Comparison of ENCODE assay signal across 12 cellular contexts in the genomic region with DNA sequence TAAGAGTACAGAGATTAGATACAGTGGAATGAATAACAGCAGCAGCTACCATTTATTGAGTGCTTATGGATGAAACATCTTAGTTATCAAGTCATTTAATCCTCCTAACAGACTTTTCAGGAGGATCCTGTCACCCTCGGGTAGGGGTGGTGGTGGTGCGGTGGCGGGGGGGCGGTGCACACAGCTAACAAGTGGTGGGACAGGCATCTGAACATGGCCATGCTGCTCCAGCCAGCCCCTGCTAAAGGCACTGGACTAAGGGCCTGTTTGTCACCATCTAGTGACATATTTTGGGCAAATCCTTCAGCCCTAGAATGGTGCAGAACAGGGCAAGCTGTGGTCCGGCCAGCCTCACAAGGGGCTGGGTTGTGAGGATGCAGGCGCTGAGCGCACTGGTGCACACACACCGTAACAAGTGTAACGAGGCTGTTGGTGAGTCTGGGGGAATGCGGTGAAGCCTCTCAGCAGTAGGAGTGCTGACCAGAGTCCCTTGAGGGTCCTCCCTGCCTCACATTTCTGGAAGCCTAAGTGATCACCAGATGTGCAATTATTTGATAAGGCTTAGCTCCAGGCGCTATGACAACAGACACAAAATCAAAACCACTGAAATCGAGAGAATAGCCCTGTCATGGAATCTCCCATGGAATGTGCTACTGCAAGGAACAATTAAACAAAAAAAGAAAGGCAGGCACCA.
DNase-seq lines count a peak whose midpoint lies in the region; ATAC-seq and TF ChIP-seq lines count a peak whose summit lies in the region.
"Had no signal": no experiment of that assay in that cellular context is flagged by ENCODE, and none has a peak within 500 bp of the region (broad histone marks: within the 10 kb centered on the region; RNA-seq: fewer than 3 reads in every experiment).

No MANE protein-coding gene starts in this region.

- DNase-seq in Caco-2 (no peak), SJSA1 (ENCODE audit: low read depth in 1 of 2, low spot score in 2 of 2) (no peak), left ventricle myocardium superior (no peak), H4 (ENCODE audit: low spot score) (no peak), globus pallidus (ENCODE audit: low spot score) (no peak), natural killer cell (no peak)
- DNase-seq: activated naive CD8-positive, alpha-beta T cell treated with anti-CD3 and anti-CD28 coated beads, Interleukin-2, amount 10 ng/mL, durations not matched to agents 7 days and 5 days; CD8-positive, alpha-beta T cell; PC-9; T-helper 9 cell had no signal

- no TSS peak for BruUV-seq in Caco-2 (replicated peaks; lab: Mats Ljungman, UMichigan)

- H3K9me3 Mint-ChIP-seq in Caco-2 (ENCODE audit: unreplicated experiment), result no peaks in the 10 kb centered on the region
- H3K9me3 Mint-ChIP-seq in natural killer cell, result no peaks in the 10 kb centered on the region
- H3K9me3 Mint-ChIP-seq: activated naive CD8-positive, alpha-beta T cell treated with anti-CD3 and anti-CD28 coated beads, Interleukin-2, amount 10 ng/mL, durations not matched to agents 7 days and 5 days; CD8-positive, alpha-beta T cell had no signal

- TF ChIP-seq CTCF in Caco-2 (IDR thresholded peaks at IDR 0.05; ENCODE audit: insufficient read depth in 1 of 2, low read depth in 1 of 2, low read length in 1 of 2, severe bottlenecking in 1 of 2, unreplicated experiment in 1 of 2) (no peak), natural killer cell (IDR thresholded peaks at IDR 0.05) (no peak)

- POLR2A ChIA-PET in Caco-2 (lab: Charles Lee), result no interaction called here

- H3K4me3 Mint-ChIP-seq in Caco-2 (ENCODE audit: unreplicated experiment), result no peak overlapping the region
- no peak overlapping the region for H3K4me3 Mint-ChIP-seq in natural killer cell
- H3K4me3 Mint-ChIP-seq: activated naive CD8-positive, alpha-beta T cell treated with anti-CD3 and anti-CD28 coated beads, Interleukin-2, amount 10 ng/mL, durations not matched to agents 7 days and 5 days; CD8-positive, alpha-beta T cell had no signal

- no peaks in the 10 kb centered on the region for H3K27me3 ChIP-seq in Caco-2 (replicated peaks; ENCODE audit: control insufficient read depth, insufficient read depth, low read length)
- H3K27me3 ChIP-seq in SJSA1 (replicated peaks), result no peaks in the 10 kb centered on the region
- H3K27me3 ChIP-seq in skeletal muscle tissue (ENCODE audit: control insufficient read depth in 3 of 3, insufficient read depth in 3 of 3, low read length in 3 of 3), result no peaks in the 10 kb centered on the region

- intact Hi-C loops in Caco-2 (cut with micrococcal nuclease; ENCODE audit: unreplicated experiment) (no loop called here), left ventricle myocardium superior (cut with micrococcal nuclease) (no loop called here), natural killer cell (cut with micrococcal nuclease) (no loop called here)

- H3K36me3 Mint-ChIP-seq in Caco-2 (ENCODE audit: insufficient read depth, unreplicated experiment) (peaks cover 19% of the 10 kb centered on the region), natural killer cell (no peaks in the 10 kb centered on the region)

- H3K27me3 Mint-ChIP-seq in Caco-2 (ENCODE audit: insufficient read depth, unreplicated experiment) (no peaks in the 10 kb centered on the region), natural killer cell (ENCODE audit: low read depth in 2 of 2) (no peaks in the 10 kb centered on the region)
- H3K27me3 Mint-ChIP-seq: activated naive CD8-positive, alpha-beta T cell treated with anti-CD3 and anti-CD28 coated beads, Interleukin-2, amount 10 ng/mL, durations not matched to agents 7 days and 5 days had no signal

- H3K27ac Mint-ChIP-seq in Caco-2 (ENCODE audit: unreplicated experiment) (peak overlapping the region; percentile 16), natural killer cell (no peak overlapping the region)

- H3K4me1 Mint-ChIP-seq in Caco-2 (ENCODE audit: low read depth, unreplicated experiment) (peaks cover 13% of the 10 kb centered on the region), natural killer cell (peaks cover 25 to 37% of the 10 kb centered on the region in 2 donors)

- H3K9ac ChIP-seq in skeletal muscle tissue (ENCODE audit: low read depth in 1 of 3, low read length in 3 of 3), result peak overlapping the region in 1 of 3 donors; percentile 3

- CTCF ChIA-PET in Caco-2 (lab: Charles Lee), result interaction anchor here (0.7 to 1.8 kb wide), 8 partner anchors 9 to 177 kb away, joined by 3 to 20 read pairs (median 4); no protein-coding TSS in a partner anchor

- no peaks in the 10 kb centered on the region for H3K4me1 ChIP-seq in Caco-2
- peaks cover 57% of the 10 kb centered on the region for H3K4me1 ChIP-seq in SJSA1 (replicated peaks)
- H3K4me1 ChIP-seq in skeletal muscle tissue (ENCODE audit: control insufficient read depth in 3 of 3, insufficient read depth in 3 of 3, low read length in 3 of 3), result peaks cover 19 to 41% (median 21%) of the 10 kb centered on the region in 3 donors

- H3K9me3 ChIP-seq in Caco-2, result no peaks in the 10 kb centered on the region
- H3K9me3 ChIP-seq in SJSA1 (replicated peaks), result no peaks in the 10 kb centered on the region
- no peaks in the 10 kb centered on the region for H3K9me3 ChIP-seq in skeletal muscle tissue (ENCODE audit: control insufficient read depth in 3 of 3, low read length in 3 of 3)

- H3K4me3 ChIP-seq in Caco-2 (ENCODE audit: low read depth, low read length) (no peak overlapping the region), SJSA1 (no peak overlapping the region), skeletal muscle tissue (ENCODE audit: low read length in 3 of 3) (no peak overlapping the region)
- H3K4me3 ChIP-seq: PC-9 had no signal

- H3K36me3 ChIP-seq in Caco-2 (ENCODE audit: control insufficient read depth, insufficient read depth, low read length) (no peaks in the 10 kb centered on the region; the same call in 1 of the 2 replicates), SJSA1 (peaks cover 47% of the 10 kb centered on the region), skeletal muscle tissue (ENCODE audit: control insufficient read depth in 3 of 3, insufficient read depth in 3 of 3, low read length in 3 of 3) (peaks cover 0 to 2% (median 0%) of the 10 kb centered on the region in 3 donors)

- ATAC-seq in left ventricle myocardium superior (peak; percentile 11), HG02588 (IDR thresholded peaks at IDR 0.05; ENCODE audit: unreplicated experiment) (no peak), natural killer cell (no peak)
- ATAC-seq: CD8-positive, alpha-beta T cell had no signal

- H3K27ac ChIP-seq in SJSA1 (peak overlapping the region; percentile 41; the same call in 1 of the 2 replicates), skeletal muscle tissue (ENCODE audit: low read depth, low read length) (peak overlapping the region; percentile 38)
- H3K27ac ChIP-seq: PC-9 had no signal
